ENCODE assay signal across 23 cellular contexts in the genomic region with DNA sequence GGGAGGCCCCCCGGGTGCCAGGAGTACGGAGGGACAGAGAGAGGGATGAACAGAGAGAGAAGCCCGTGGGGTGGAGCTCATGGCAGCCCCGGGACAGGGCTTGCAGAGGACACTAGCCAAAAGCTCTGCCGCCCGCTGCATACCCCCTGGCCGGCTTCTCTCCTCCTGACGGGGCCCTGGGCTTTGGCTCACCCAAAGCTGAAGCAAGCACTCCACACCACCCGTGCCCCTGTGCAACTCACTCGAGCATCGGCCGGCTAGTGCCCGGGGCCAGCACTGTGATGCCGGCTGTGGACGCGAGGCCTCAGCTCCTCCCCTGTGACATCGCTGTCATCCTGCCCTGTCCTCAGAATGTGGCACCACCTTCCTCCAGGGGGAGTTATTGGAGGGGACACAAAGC.
DNase-seq lines count a peak whose midpoint lies in the region; ATAC-seq lines count a peak whose summit lies in the region.
"Had no signal": no experiment of that assay in that cellular context is flagged by ENCODE, and none has a peak within 500 bp of the region (broad histone marks: within the 10 kb centered on the region; RNA-seq: fewer than 3 reads in every experiment).

No MANE protein-coding gene starts in this region.

- H3K23ac ChIP-seq in mesendoderm (ENCODE audit: low read length): no peak overlapping the region

- WGBS in mesendoderm (ENCODE audit: extremely low coverage, insufficient coverage, low lambda C conversion rate): no CpG with 5 or more reads among the region's 17 CpGs

- H2BK15ac ChIP-seq in mesendoderm (replicated peaks; ENCODE audit: low read depth): no peak overlapping the region

- no peak overlapping the region for H3K27ac ChIP-seq in mesendoderm (ENCODE audit: low read depth, low read length)
- H3K27ac ChIP-seq: BLaER1, GM23248, PC-9 had no signal

- no peak overlapping the region for H2BK120ac ChIP-seq in mesendoderm (ENCODE audit: low read depth, low read length)

- H4K8ac ChIP-seq in mesendoderm (ENCODE audit: low read depth, low read length): no peak overlapping the region

- H3K4me1 ChIP-seq in mesendoderm (ENCODE audit: control insufficient read depth, low read depth, low read length): no peaks in the 10 kb centered on the region
- H3K4me1 ChIP-seq: HAP-1 had no signal

- no peaks in the 10 kb centered on the region for H3K27me3 ChIP-seq in H7 (ENCODE audit: control insufficient read depth, insufficient read depth, low read length)
- H3K27me3 ChIP-seq in mesendoderm (ENCODE audit: insufficient read depth, low read length, poor library complexity): no peaks in the 10 kb centered on the region
- H3K27me3 ChIP-seq: BLaER1, MG63 had no signal

- no peak overlapping the region for H3K4me3 ChIP-seq in H7 (ENCODE audit: insufficient read depth, low read depth, low read length)
- H3K4me3 ChIP-seq in mesendoderm (ENCODE audit: low read length): no peak overlapping the region
- H3K4me3 ChIP-seq: BLaER1, GM23248, HAP-1, MG63, PC-9 had no signal

- intact Hi-C loops in sciatic nerve (cut with DNase I): no loop called here

- H3K79me1 ChIP-seq in mesendoderm (ENCODE audit: low read length): no peaks in the 10 kb centered on the region

- DNase-seq in H7: peak; percentile 59
- DNase-seq in ecto neural progenitor cell (ENCODE audit: low spot score): peak; percentile 39
- peak; percentile 25 for DNase-seq in mesendoderm
- peak; percentile 33 for DNase-seq in sciatic nerve (ENCODE audit: low spot score)
- DNase-seq in cerebellum (ENCODE audit: low spot score): no peak
- no peak for DNase-seq in RKO (ENCODE audit: low spot score)
- DNase-seq: CD4-positive, CD25-positive, alpha-beta regulatory T cell; GM23248; HFFc6; IMR-90; KG1; MG63; NCI-H1105 treated with DMSO at 0.1 percent for 48 hours; NCI-H146; NCI-H1930; NCI-H446 treated with DMSO at 0.1 percent for 48 hours; NCI-H526 treated with DMSO at 0.1 percent for 48 hours; PC-9; RPMI8226; SHP77 had no signal

- ATAC-seq in sciatic nerve: no peak
- ATAC-seq in GM18511 (IDR thresholded peaks at IDR 0.05; ENCODE audit: unreplicated experiment): no peak

- no peak overlapping the region for H4K5ac ChIP-seq in mesendoderm (ENCODE audit: low read length)

- H3K56ac ChIP-seq in mesendoderm (ENCODE audit: low read length): no peak overlapping the region

- H3K4me2 ChIP-seq in mesendoderm (ENCODE audit: low read length): no peak overlapping the region
- H3K4me2 ChIP-seq: BLaER1, PC-9 had no signal

- no peak overlapping the region for H3K4ac ChIP-seq in mesendoderm (ENCODE audit: low read depth, low read length)

- H3K9ac ChIP-seq in mesendoderm (ENCODE audit: low read length): no peak overlapping the region
- H3K9ac ChIP-seq: BLaER1, GM23248 had no signal

- no peaks in the 10 kb centered on the region for H3K79me2 ChIP-seq in mesendoderm (ENCODE audit: control insufficient read depth, insufficient read depth, low read length)

- no peaks in the 10 kb centered on the region for H3K36me3 ChIP-seq in H7 (replicated peaks; ENCODE audit: control insufficient read depth, insufficient read depth, low read length)
- no peaks in the 10 kb centered on the region for H3K36me3 ChIP-seq in mesendoderm (ENCODE audit: control insufficient read depth, insufficient read depth, low read length)
- H3K36me3 ChIP-seq: BLaER1, HAP-1, MG63 had no signal

- H2AK5ac ChIP-seq in mesendoderm (ENCODE audit: low read length): no peak overlapping the region

- no peak overlapping the region for H2BK5ac ChIP-seq in mesendoderm (ENCODE audit: low read length)

- H3K18ac ChIP-seq in mesendoderm (ENCODE audit: low read length): no peak overlapping the region

Comparison
In these comparisons a context has a peak if more than half of its experiments do, and no peak if none do; other contexts are left out.
1. DNase-seq: peak in H7 (single experiment), ecto neural progenitor cell (single experiment), mesendoderm (single experiment) and sciatic nerve (single experiment); none in cerebellum (single experiment) and RKO (single experiment).